21 cellular contexts compared by ENCODE assay signal in genomic region chr1:17678011-17678410, GRCh38.
"Had no signal": no experiment of that assay in that cellular context is flagged by ENCODE, and none has a peak within 500 bp of the region (broad histone marks: within the 10 kb centered on the region; RNA-seq: fewer than 3 reads in every experiment).

No MANE protein-coding gene starts in this region.

- H3K27me3 ChIP-seq: colonic mucosa, foreskin keratinocyte, spleen had no signal

- H3K9me3 ChIP-seq: colonic mucosa, left ventricle myocardium inferior, lower lobe of right lung, psoas muscle, spleen, thoracic aorta had no signal

- H3K4me1 ChIP-seq: colonic mucosa had no signal

- DNase-seq: colonic mucosa; dermis blood vessel endothelial cell; erythroblast; foreskin keratinocyte; immature natural killer cell; left ventricle myocardium inferior; lower lobe of right lung; psoas muscle; retina; spleen; stimulated activated CD4-positive, alpha-beta T cell treated with anti-CD3 and anti-CD28 coated beads, Interleukin-15, amount 100 ng/mL, for 24 hours; stimulated activated CD4-positive, alpha-beta T cell treated with anti-CD3 and anti-CD28 coated beads, Interleukin-1b, Interleukin-23, amount 100 ng/mL, for 48 hours; stimulated activated CD4-positive, alpha-beta T cell treated with anti-CD3 and anti-CD28 coated beads, Interleukin-4, amount 100 ng/mL, for 24 hours; stimulated activated naive CD8-positive, alpha-beta T cell treated with anti-CD3 and anti-CD28 coated beads, Interleukin-15, amount 100 ng/mL, for 72 hours; trophoblast cell had no signal

- H3K4me3 ChIP-seq: colonic mucosa, left ventricle myocardium inferior, lower lobe of right lung, psoas muscle, spleen, thoracic aorta had no signal

- ATAC-seq: foreskin keratinocyte; lower lobe of right lung; natural killer cell treated with Interleukin-12 subunit alpha and Interleukin-12 subunit beta and Interleukin-15 and Interleukin-18, amount 100 ng/mL, for 72 hours; psoas muscle; sciatic nerve; stimulated activated memory B cell treated with anti-CD40 and anti-IgM and Interleukin-4, amounts not matched to agents 10 μg/mL and 1 μg/mL and 100 μg/mL, for 72 hours; stimulated activated naive CD8-positive, alpha-beta T cell treated with anti-CD3 and anti-CD28 coated beads, Interleukin-15, amount 100 ng/mL, for 72 hours had no signal

- H3K27ac Mint-ChIP-seq: immature natural killer cell; memory B cell; mesothelial cell of epicardium; natural killer cell treated with Interleukin-12 subunit alpha and Interleukin-12 subunit beta and Interleukin-15 and Interleukin-18, amount 100 ng/mL, for 72 hours; stimulated activated memory B cell treated with anti-CD40 and anti-IgM and Interleukin-4, amounts not matched to agents 10 μg/mL and 1 μg/mL and 100 μg/mL, for 72 hours; stimulated activated naive CD8-positive, alpha-beta T cell treated with anti-CD3 and anti-CD28 coated beads, Interleukin-15, amount 100 ng/mL, for 72 hours had no signal

- H3K27ac ChIP-seq: colonic mucosa, foreskin keratinocyte, left ventricle myocardium inferior, lower lobe of right lung, psoas muscle, spleen, thoracic aorta had no signal

- H3K36me3 ChIP-seq: colonic mucosa, left ventricle myocardium inferior had no signal

- H3K36me3 Mint-ChIP-seq: immature natural killer cell; memory B cell; natural killer cell treated with Interleukin-12 subunit alpha and Interleukin-12 subunit beta and Interleukin-15 and Interleukin-18, amount 100 ng/mL, for 72 hours; stimulated activated memory B cell treated with anti-CD40 and anti-IgM and Interleukin-4, amounts not matched to agents 10 μg/mL and 1 μg/mL and 100 μg/mL, for 72 hours had no signal

- H3K9me3 Mint-ChIP-seq: immature natural killer cell; mesothelial cell of epicardium; natural killer cell treated with Interleukin-12 subunit alpha and Interleukin-12 subunit beta and Interleukin-15 and Interleukin-18, amount 100 ng/mL, for 72 hours had no signal
